Comparison of ENCODE assay signal across 14 cellular contexts in genomic region chr5:11588803-11589202, GRCh38.
DNase-seq lines count a peak whose midpoint lies in the region; ATAC-seq, FAIRE-seq and TF ChIP-seq lines count a peak whose summit lies in the region.
"Had no signal": no experiment of that assay in that cellular context is flagged by ENCODE, and none has a peak within 500 bp of the region (broad histone marks: within the 10 kb centered on the region; RNA-seq: fewer than 3 reads in every experiment).

No MANE protein-coding gene starts in this region.

- no peaks in the 10 kb centered on the region for H3K36me3 Mint-ChIP-seq in endodermal cell (ENCODE audit: low read depth)

- no TSS peak for BruUV-seq in HepG2 (replicated peaks; lab: Mats Ljungman, UMichigan)

- no peaks in the 10 kb centered on the region for H3K4me1 ChIP-seq in endodermal cell (ENCODE audit: control insufficient read depth, insufficient read depth, low read length)
- H3K4me1 ChIP-seq in muscle layer of duodenum (ENCODE audit: control insufficient read depth in 1 of 2, insufficient read depth in 2 of 2, low read length in 2 of 2), result no peaks in the 10 kb centered on the region
- H3K4me1 ChIP-seq in HepG2 (ENCODE audit: insufficient read depth, low read length), result peaks cover 21% of the 10 kb centered on the region

- H3K27me3 ChIP-seq in endodermal cell (ENCODE audit: control insufficient read depth, insufficient read depth, low read length, poor library complexity, severe bottlenecking) (no peaks in the 10 kb centered on the region), muscle layer of duodenum (ENCODE audit: low read depth, low read length) (no peaks in the 10 kb centered on the region), HepG2 (ENCODE audit: control insufficient read depth in 1 of 2, insufficient read depth in 2 of 2, low read length in 2 of 2) (no peaks in the 10 kb centered on the region)

- no peak for TF ChIP-seq CTCF in endodermal cell (conservative IDR thresholded peaks at IDR 0.05)
- no peak for TF ChIP-seq CTCF in HepG2 (CRISPR knock-in tag; IDR thresholded peaks at IDR 0.05)

- H3K4me3 ChIP-seq in endodermal cell (ENCODE audit: low read length), result peak overlapping the region; percentile 20
- peak overlapping the region; percentile 22 to 39 for H3K4me3 ChIP-seq in muscle layer of duodenum (ENCODE audit: low read depth in 1 of 2, low read length in 2 of 2)
- H3K4me3 ChIP-seq in HepG2 (replicated peaks in 1 of 3; ENCODE audit: insufficient read depth in 1 of 3, low read depth in 2 of 3, low read length in 3 of 3), result no peak overlapping the region
- H3K4me3 ChIP-seq: MG63, skin epidermis had no signal

- ATAC-seq in HG03139 (IDR thresholded peaks at IDR 0.05; ENCODE audit: unreplicated experiment) (no peak), GM18907 (IDR thresholded peaks at IDR 0.05; ENCODE audit: unreplicated experiment) (no peak), GM21528 (IDR thresholded peaks at IDR 0.05; ENCODE audit: low FRiP score, unreplicated experiment) (no peak), HepG2 (no peak)

- FAIRE-seq in HepG2 (lab: Jason Lieb, UNC), result no peak

- H2AFZ ChIP-seq in HepG2 (ENCODE audit: low read length), result no peak overlapping the region

- POLR2A ChIA-PET in HepG2 (lab: Yijun Ruan, JAX), result no interaction called here

- H3K9me3 ChIP-seq in endodermal cell (ENCODE audit: control insufficient read depth, low read length) (no peaks in the 10 kb centered on the region), muscle layer of duodenum (ENCODE audit: control insufficient read depth in 1 of 2, low read length in 2 of 2) (no peaks in the 10 kb centered on the region), HepG2 (ENCODE audit: low read length) (peaks cover 26% of the 10 kb centered on the region)
- H3K9me3 ChIP-seq: MG63, SK-N-SH had no signal

- in situ Hi-C loops in HepG2 (cut with HindIII; ENCODE audit: extremely low pct_ligation_motif_present, low pct_unique_long_range_greater_than_20kb), result no loop called here

- TF ChIP-seq EP300 in HepG2 (IDR thresholded peaks at IDR 0.05; ENCODE audit: low read depth in 2 of 2, low read length in 2 of 2), result no peak
- no peak for TF ChIP-seq EP300 in HepG2 (CRISPR knock-in tag; IDR thresholded peaks at IDR 0.05; ENCODE audit: borderline replicate concordance)

- no peaks in the 10 kb centered on the region for H4K20me1 ChIP-seq in HepG2 (ENCODE audit: insufficient read depth, low read length)

- H3K27ac ChIP-seq in endodermal cell (ENCODE audit: low read depth, low read length) (peak overlapping the region; percentile 99), muscle layer of duodenum (ENCODE audit: low read length) (no peak overlapping the region), HepG2 (ENCODE audit: extremely low read length, insufficient read depth, low read length) (no peak overlapping the region)
- H3K27ac ChIP-seq: HL-60, skin epidermis had no signal

- DNase-seq in Daoy (ENCODE audit: low read depth), result peak; percentile 47
- DNase-seq in NCI-H526 treated with DMSO at 0.1 percent for 48 hours (lab: John Stamatoyannopoulos, UW), result peak; percentile 80
- DNase-seq in endodermal cell, result peak; percentile 70
- DNase-seq in HepG2 (ENCODE audit: low spot score), result no peak
- DNase-seq: activated CD4-positive, CD25-positive, alpha-beta regulatory T cell treated with anti-CD3 and anti-CD28 coated beads, Interleukin-2, amount 50 U/mL, for 72 hours; DMS79; MG63; SK-N-SH had no signal

- H3K9ac ChIP-seq in endodermal cell (ENCODE audit: extremely low read depth, low read length, poor library complexity, severe bottlenecking), result no peak overlapping the region
- no peak overlapping the region for H3K9ac ChIP-seq in HepG2 (ENCODE audit: insufficient read depth, low read depth, low read length)
- H3K9ac ChIP-seq: SK-N-SH had no signal

- H3K36me3 ChIP-seq in endodermal cell (ENCODE audit: control insufficient read depth, insufficient read depth, low read length), result no peaks in the 10 kb centered on the region
- no peaks in the 10 kb centered on the region for H3K36me3 ChIP-seq in muscle layer of duodenum (ENCODE audit: control insufficient read depth in 1 of 2, insufficient read depth in 2 of 2, low read length in 2 of 2)
- H3K36me3 ChIP-seq in HepG2 (replicated peaks in 1 of 2; ENCODE audit: control insufficient read depth in 1 of 2, insufficient read depth in 2 of 2, low read length in 2 of 2), result no peaks in the 10 kb centered on the region
- H3K36me3 ChIP-seq: MG63 had no signal

- no peak overlapping the region for H3K4me2 ChIP-seq in HepG2 (ENCODE audit: low read depth, low read length)
- H3K4me2 ChIP-seq: SK-N-SH had no signal

- no peak for TF ChIP-seq RAD21 in HepG2 (CRISPR knock-in tag; IDR thresholded peaks at IDR 0.05)

- H3K27me3 Mint-ChIP-seq in endodermal cell (ENCODE audit: insufficient read depth), result no peaks in the 10 kb centered on the region

- CTCF ChIA-PET in HepG2 (lab: Yijun Ruan, JAX; ENCODE audit: low intra/inter-chr PET ratio, low total read pairs), result no interaction called here

- no peaks in the 10 kb centered on the region for H3K79me2 ChIP-seq in HepG2 (ENCODE audit: insufficient read depth, low read length)

- H3K4me1 Mint-ChIP-seq in endodermal cell, result peaks cover 4% of the 10 kb centered on the region

- H3K4me3 Mint-ChIP-seq in endodermal cell, result no peak overlapping the region

- WGBS in endodermal cell (ENCODE audit: insufficient coverage in 1 of 2, insufficient read length in 1 of 2), 2 experiments, result 7 to 20% methylated on average over 5 to 6 of the region's 6 CpGs
- 83% methylated on average over 6 of the region's 6 CpGs for WGBS in HepG2 (ENCODE audit: low lambda C conversion rate)

- intact Hi-C loops in HepG2 (cut with micrococcal nuclease; ENCODE audit: unreplicated experiment), result no loop called here

- H3K9me3 Mint-ChIP-seq in endodermal cell, result peaks cover 2% of the 10 kb centered on the region

- TF ChIP-seq POLR2A in HepG2 (IDR thresholded peaks at IDR 0.05; ENCODE audit: insufficient read depth in 1 of 2, low read depth in 2 of 2, low read length in 2 of 2), result no peak

- peak overlapping the region; percentile 74 for H3K27ac Mint-ChIP-seq in endodermal cell

TF ChIP-seq in HepG2, 621 proteins besides CTCF, POLR2A, EP300 and RAD21:
- TF ChIP-seq, protein P1, sequence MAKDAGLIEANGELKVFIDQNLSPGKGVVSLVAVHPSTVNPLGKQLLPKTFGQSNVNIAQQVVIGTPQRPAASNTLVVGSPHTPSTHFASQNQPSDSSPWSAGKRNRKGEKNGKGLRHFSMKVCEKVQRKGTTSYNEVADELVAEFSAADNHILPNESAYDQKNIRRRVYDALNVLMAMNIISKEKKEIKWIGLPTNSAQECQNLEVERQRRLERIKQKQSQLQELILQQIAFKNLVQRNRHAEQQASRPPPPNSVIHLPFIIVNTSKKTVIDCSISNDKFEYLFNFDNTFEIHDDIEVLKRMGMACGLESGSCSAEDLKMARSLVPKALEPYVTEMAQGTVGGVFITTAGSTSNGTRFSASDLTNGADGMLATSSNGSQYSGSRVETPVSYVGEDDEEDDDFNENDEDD (CRISPR knock-in tag; IDR thresholded peaks at IDR 0.05; ENCODE audit: borderline replicate concordance), result no peak
- no peak for TF ChIP-seq ZNF740 (CRISPR knock-in tag; IDR thresholded peaks at IDR 0.05)
- no peak for TF ChIP-seq THYN1 (CRISPR knock-in tag; IDR thresholded peaks at IDR 0.05; ENCODE audit: borderline replicate concordance, low read depth)
- TF ChIP-seq ZNF607 (CRISPR knock-in tag; IDR thresholded peaks at IDR 0.05; ENCODE audit: borderline replicate concordance), result no peak
- TF ChIP-seq, protein P2, sequence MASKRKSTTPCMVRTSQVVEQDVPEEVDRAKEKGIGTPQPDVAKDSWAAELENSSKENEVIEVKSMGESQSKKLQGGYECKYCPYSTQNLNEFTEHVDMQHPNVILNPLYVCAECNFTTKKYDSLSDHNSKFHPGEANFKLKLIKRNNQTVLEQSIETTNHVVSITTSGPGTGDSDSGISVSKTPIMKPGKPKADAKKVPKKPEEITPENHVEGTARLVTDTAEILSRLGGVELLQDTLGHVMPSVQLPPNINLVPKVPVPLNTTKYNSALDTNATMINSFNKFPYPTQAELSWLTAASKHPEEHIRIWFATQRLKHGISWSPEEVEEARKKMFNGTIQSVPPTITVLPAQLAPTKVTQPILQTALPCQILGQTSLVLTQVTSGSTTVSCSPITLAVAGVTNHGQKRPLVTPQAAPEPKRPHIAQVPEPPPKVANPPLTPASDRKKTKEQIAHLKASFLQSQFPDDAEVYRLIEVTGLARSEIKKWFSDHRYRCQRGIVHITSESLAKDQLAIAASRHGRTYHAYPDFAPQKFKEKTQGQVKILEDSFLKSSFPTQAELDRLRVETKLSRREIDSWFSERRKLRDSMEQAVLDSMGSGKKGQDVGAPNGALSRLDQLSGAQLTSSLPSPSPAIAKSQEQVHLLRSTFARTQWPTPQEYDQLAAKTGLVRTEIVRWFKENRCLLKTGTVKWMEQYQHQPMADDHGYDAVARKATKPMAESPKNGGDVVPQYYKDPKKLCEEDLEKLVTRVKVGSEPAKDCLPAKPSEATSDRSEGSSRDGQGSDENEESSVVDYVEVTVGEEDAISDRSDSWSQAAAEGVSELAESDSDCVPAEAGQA (IDR thresholded peaks at IDR 0.05; ENCODE audit: low read depth), result no peak
- TF ChIP-seq, protein P2 (CRISPR knock-in tag; IDR thresholded peaks at IDR 0.05; ENCODE audit: borderline replicate concordance), result no peak
TF ChIP-seq in HepG2: peak in this region for 0.

Comparison
In these comparisons a context has a peak if more than half of its experiments do, and no peak if none do; other contexts are left out.
1. H3K4me3 ChIP-seq: peak in endodermal cell (single experiment) and muscle layer of duodenum (2 of 2); none in HepG2 (0 of 3).